In genomic region chr20:51610761-51611624, GRCh38 we compare ENCODE assay signal across 14 cellular contexts.
DNase-seq lines count a peak whose midpoint lies in the region; ATAC-seq and TF ChIP-seq lines count a peak whose summit lies in the region.
"Had no signal": no experiment of that assay in that cellular context is flagged by ENCODE, and none has a peak within 500 bp of the region (broad histone marks: within the 10 kb centered on the region; RNA-seq: fewer than 3 reads in every experiment).

No MANE protein-coding gene starts in this region.

- no peak for ATAC-seq in activated T-cell treated with anti-CD3 and anti-CD28 coated beads, Interleukin-2, amount 50 U/mL, for 72 hours (replicated peaks in 1 of 2)
- ATAC-seq in stimulated activated effector memory CD8-positive, alpha-beta T cell treated with anti-CD3 and anti-CD28 coated beads, Interleukin-12 subunit alpha, Interleukin-12 subunit beta, amount 100 ng/mL, for 72 hours = no peak
- ATAC-seq in GM21447 (IDR thresholded peaks at IDR 0.05; ENCODE audit: unreplicated experiment) (no peak), GM18505 (IDR thresholded peaks at IDR 0.05; ENCODE audit: unreplicated experiment) (no peak)

- H3K9me3 Mint-ChIP-seq in activated T-cell treated with anti-CD3 and anti-CD28 coated beads, Interleukin-2, amount 50 U/mL, for 72 hours = no peaks in the 10 kb centered on the region
- no peaks in the 10 kb centered on the region for H3K9me3 Mint-ChIP-seq in stimulated activated effector memory CD8-positive, alpha-beta T cell treated with anti-CD3 and anti-CD28 coated beads, Interleukin-12 subunit alpha, Interleukin-12 subunit beta, amount 100 ng/mL, for 72 hours
- H3K9me3 Mint-ChIP-seq in type B pancreatic cell = no peaks in the 10 kb centered on the region
- H3K9me3 Mint-ChIP-seq: CD14-positive monocyte had no signal

- H3K27ac Mint-ChIP-seq in activated T-cell treated with anti-CD3 and anti-CD28 coated beads, Interleukin-2, amount 50 U/mL, for 72 hours = no peak overlapping the region
- no peak overlapping the region for H3K27ac Mint-ChIP-seq in stimulated activated effector memory CD8-positive, alpha-beta T cell treated with anti-CD3 and anti-CD28 coated beads, Interleukin-12 subunit alpha, Interleukin-12 subunit beta, amount 100 ng/mL, for 72 hours
- no peak overlapping the region for H3K27ac Mint-ChIP-seq in type B pancreatic cell

- no peak for TF ChIP-seq POLR2A in GM18505 (IDR thresholded peaks at IDR 0.05; ENCODE audit: borderline replicate concordance, extremely low read depth, insufficient read depth, insufficient read length)

- H3K27me3 Mint-ChIP-seq in activated T-cell treated with anti-CD3 and anti-CD28 coated beads, Interleukin-2, amount 50 U/mL, for 72 hours (ENCODE audit: low read depth) = peaks cover 20% of the 10 kb centered on the region
- H3K27me3 Mint-ChIP-seq in type B pancreatic cell = no peaks in the 10 kb centered on the region

- TF ChIP-seq CTCF in type B pancreatic cell (conservative IDR thresholded peaks at IDR 0.05) = no peak

- no peaks in the 10 kb centered on the region for H3K36me3 Mint-ChIP-seq in activated T-cell treated with anti-CD3 and anti-CD28 coated beads, Interleukin-2, amount 50 U/mL, for 72 hours (ENCODE audit: insufficient read depth in 2 of 2)
- H3K36me3 Mint-ChIP-seq in stimulated activated effector memory CD8-positive, alpha-beta T cell treated with anti-CD3 and anti-CD28 coated beads, Interleukin-12 subunit alpha, Interleukin-12 subunit beta, amount 100 ng/mL, for 72 hours = peaks cover 6% of the 10 kb centered on the region
- H3K36me3 Mint-ChIP-seq in type B pancreatic cell = peaks cover 11% of the 10 kb centered on the region
- H3K36me3 Mint-ChIP-seq: CD14-positive monocyte had no signal

- H3K4me3 Mint-ChIP-seq in activated T-cell treated with anti-CD3 and anti-CD28 coated beads, Interleukin-2, amount 50 U/mL, for 72 hours = peak overlapping the region; percentile 74 to 93
- peak overlapping the region; percentile 54 for H3K4me3 Mint-ChIP-seq in stimulated activated effector memory CD8-positive, alpha-beta T cell treated with anti-CD3 and anti-CD28 coated beads, Interleukin-12 subunit alpha, Interleukin-12 subunit beta, amount 100 ng/mL, for 72 hours
- H3K4me3 Mint-ChIP-seq in type B pancreatic cell = no peak overlapping the region
- H3K4me3 Mint-ChIP-seq: CD14-positive monocyte had no signal

- DNase-seq in activated T-cell treated with anti-CD3 and anti-CD28 coated beads, Interleukin-2, amount 50 U/mL, for 72 hours = no peak
- DNase-seq in activated T-cell treated with anti-CD3 and anti-CD28 coated beads, Interleukin-2, amount 50 U/mL, for 1 hour = no peak
- DNase-seq in dermis blood vessel endothelial cell = peak; percentile 71
- no peak for DNase-seq in stimulated activated effector memory CD8-positive, alpha-beta T cell treated with anti-CD3 and anti-CD28 coated beads, Interleukin-12 subunit alpha, Interleukin-12 subunit beta, amount 100 ng/mL, for 72 hours (ENCODE audit: low spot score in 2 of 2)
- no peak for DNase-seq in type B pancreatic cell (ENCODE audit: extremely low spot score, unreplicated experiment)
- DNase-seq: DMS53, Kasumi-1, NCI-H1930, NCI-H2171, SIG-M5 had no signal

- peaks cover 36% of the 10 kb centered on the region for H3K4me1 Mint-ChIP-seq in activated T-cell treated with anti-CD3 and anti-CD28 coated beads, Interleukin-2, amount 50 U/mL, for 72 hours (ENCODE audit: low read depth)
- peaks cover 48% of the 10 kb centered on the region for H3K4me1 Mint-ChIP-seq in stimulated activated effector memory CD8-positive, alpha-beta T cell treated with anti-CD3 and anti-CD28 coated beads, Interleukin-12 subunit alpha, Interleukin-12 subunit beta, amount 100 ng/mL, for 72 hours
- H3K4me1 Mint-ChIP-seq in type B pancreatic cell (ENCODE audit: unreplicated experiment) = no peaks in the 10 kb centered on the region
- H3K4me1 Mint-ChIP-seq: CD14-positive monocyte had no signal

TF ChIP-seq in PFSK-1, 5 proteins besides CTCF, POLR2A, EP300 and RAD21:
- TF ChIP-seq REST (IDR thresholded peaks at IDR 0.05; ENCODE audit: insufficient read depth in 1 of 2, low read depth in 2 of 2, low read length in 2 of 2) (peak; percentile 42 to 88; a peak in 3 of 4 replicates), POLR2AphosphoS5 (IDR thresholded peaks at IDR 0.05; ENCODE audit: low read depth, low read length) (no peak)
